Comparison of ENCODE assay signal across 19 cellular contexts in the genomic region with DNA sequence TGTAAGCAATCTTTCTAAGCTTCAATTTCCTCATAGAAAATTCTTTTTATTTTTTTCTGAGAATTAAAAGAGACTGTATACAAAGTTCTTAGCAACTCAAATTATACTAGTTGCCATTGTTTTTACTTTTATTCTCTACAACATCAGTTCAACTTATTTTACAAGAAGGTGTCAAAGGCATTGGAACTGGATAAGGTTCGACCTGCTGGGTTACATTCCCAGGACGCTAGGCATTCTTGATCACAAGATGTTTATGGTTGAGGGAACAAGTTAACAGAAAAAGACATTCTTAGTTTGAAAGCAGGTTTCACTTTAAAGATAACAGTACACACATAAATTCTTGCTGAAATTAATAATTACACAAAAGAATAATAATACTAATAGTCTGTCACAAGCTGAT.
DNase-seq lines count a peak whose midpoint lies in the region; ATAC-seq and TF ChIP-seq lines count a peak whose summit lies in the region.
"Had no signal": no experiment of that assay in that cellular context is flagged by ENCODE, and none has a peak within 500 bp of the region (broad histone marks: within the 10 kb centered on the region; RNA-seq: fewer than 3 reads in every experiment).

No MANE protein-coding gene starts in this region.

- peaks cover 6% of the 10 kb centered on the region; the same call in 1 of the 2 replicates for H3K4me1 ChIP-seq in GM23338 (ENCODE audit: insufficient read depth)
- peaks cover 3% of the 10 kb centered on the region for H3K4me1 ChIP-seq in mesenchymal stem cell (ENCODE audit: control insufficient read depth, insufficient read depth, low read depth, low read length)
- H3K4me1 ChIP-seq in thyroid gland: peaks cover 34 to 36% of the 10 kb centered on the region in 2 donors
- no peaks in the 10 kb centered on the region for H3K4me1 ChIP-seq in right lobe of liver
- H3K4me1 ChIP-seq in ascending aorta: no peaks in the 10 kb centered on the region
- H3K4me1 ChIP-seq: BE2C had no signal

- no peak overlapping the region for H4K91ac ChIP-seq in mesenchymal stem cell (ENCODE audit: low read length)

- H4K8ac ChIP-seq in mesenchymal stem cell (ENCODE audit: low read length): no peak overlapping the region

- no peak overlapping the region for H2BK12ac ChIP-seq in mesenchymal stem cell (ENCODE audit: low read length in 2 of 2)

- no peak overlapping the region for H3K4me3 ChIP-seq in GM23338
- H3K4me3 ChIP-seq in epithelial cell of proximal tubule (ENCODE audit: low read depth, low read length): no peak overlapping the region
- H3K4me3 ChIP-seq in mesenchymal stem cell (ENCODE audit: insufficient read depth in 1 of 2, low read depth in 1 of 2, low read length in 2 of 2): no peak overlapping the region
- no peak overlapping the region for H3K4me3 ChIP-seq in thyroid gland (replicated peaks in 1 of 3)
- no peak overlapping the region for H3K4me3 ChIP-seq in right lobe of liver
- H3K4me3 ChIP-seq in ascending aorta: no peak overlapping the region

- intact Hi-C loops in thyroid gland (cut with DNase I) (no loop called here), right lobe of liver (cut with DNase I) (no loop called here), ascending aorta (cut with DNase I) (no loop called here)

- TF ChIP-seq CTCF in GM23338 (conservative IDR thresholded peaks at IDR 0.05; ENCODE audit: low read depth in 2 of 2): no peak
- TF ChIP-seq CTCF in epithelial cell of proximal tubule (conservative IDR thresholded peaks at IDR 0.05; ENCODE audit: low read depth, low read length): no peak
- no peak for TF ChIP-seq CTCF in thyroid gland (IDR thresholded peaks at IDR 0.05)
- no peak for TF ChIP-seq CTCF in right lobe of liver (IDR thresholded peaks at IDR 0.05)
- no peak for TF ChIP-seq CTCF in ascending aorta (IDR thresholded peaks at IDR 0.05)

- H3K27ac Mint-ChIP-seq in GM23338: no peak overlapping the region
- H3K27ac Mint-ChIP-seq: CD4-positive, CD25-positive, alpha-beta regulatory T cell had no signal

- ATAC-seq in GM23338 (no peak), right lobe of liver (no peak), GM21723 (IDR thresholded peaks at IDR 0.05; ENCODE audit: unreplicated experiment) (no peak)
- ATAC-seq: PC-3 had no signal

- H3K36me3 Mint-ChIP-seq in GM23338 (ENCODE audit: low read depth): no peaks in the 10 kb centered on the region
- H3K36me3 Mint-ChIP-seq: CD4-positive, CD25-positive, alpha-beta regulatory T cell had no signal

- TF ChIP-seq POLR2A in thyroid gland (IDR thresholded peaks at IDR 0.05): no peak
- no peak for TF ChIP-seq POLR2A in right lobe of liver (IDR thresholded peaks at IDR 0.05)

- H3K18ac ChIP-seq in mesenchymal stem cell (ENCODE audit: low read depth in 1 of 2, low read length in 2 of 2): no peak overlapping the region

- no peaks in the 10 kb centered on the region for H3K79me1 ChIP-seq in mesenchymal stem cell (replicated peaks; ENCODE audit: low read length, poor library complexity, severe bottlenecking)

- DNase-seq in GM23338 (ENCODE audit: low spot score) (peak; percentile 21), epithelial cell of proximal tubule (ENCODE audit: low read depth) (peak; percentile 40), mesenchymal stem cell (no peak), thyroid gland (peak; percentile 74 to 81), right lobe of liver (no peak), ascending aorta (ENCODE audit: low spot score in 2 of 2) (no peak)
- DNase-seq: BE2C; CD4-positive, CD25-positive, alpha-beta regulatory T cell; COR-L47; DMS153; NCI-H1417 treated with DMSO at 0.1 percent for 48 hours; NCI-H1930; NCI-H345; NCI-H526; PC-3; SIG-M5 had no signal

- no peak overlapping the region for H2BK120ac ChIP-seq in mesenchymal stem cell (ENCODE audit: low read depth, low read length)

- H3K9me2 ChIP-seq in GM23338 (ENCODE audit: insufficient read depth): 0 out of 2 replicates have a peak, but pooled peaks cover 2% of the 10 kb centered on the region

- H2BK5ac ChIP-seq in mesenchymal stem cell (ENCODE audit: low read depth, low read length, poor library complexity, severe bottlenecking): no peak overlapping the region

- no peak overlapping the region for H3K4me3 Mint-ChIP-seq in GM23338
- H3K4me3 Mint-ChIP-seq: CD4-positive, CD25-positive, alpha-beta regulatory T cell had no signal

- no peaks in the 10 kb centered on the region for H3K9me3 Mint-ChIP-seq in GM23338
- H3K9me3 Mint-ChIP-seq: CD4-positive, CD25-positive, alpha-beta regulatory T cell had no signal

- no peak overlapping the region for H3K14ac ChIP-seq in mesenchymal stem cell (ENCODE audit: low read length in 2 of 2)

- H4K20me1 ChIP-seq in GM23338 (replicated peaks; ENCODE audit: insufficient read depth): no peaks in the 10 kb centered on the region

- H3K79me2 ChIP-seq in GM23338 (replicated peaks; ENCODE audit: insufficient read depth): no peaks in the 10 kb centered on the region

- no peak overlapping the region for H3K9ac ChIP-seq in mesenchymal stem cell (ENCODE audit: low read length)

- H3K4me2 ChIP-seq in GM23338 (no peak overlapping the region), mesenchymal stem cell (ENCODE audit: low read length, poor library complexity, severe bottlenecking) (no peak overlapping the region)

- H2AK5ac ChIP-seq in mesenchymal stem cell (ENCODE audit: low read length, severe bottlenecking): no peak overlapping the region

- H3K9me3 ChIP-seq in mesenchymal stem cell (ENCODE audit: control insufficient read depth, low read length): no peaks in the 10 kb centered on the region
- H3K9me3 ChIP-seq in thyroid gland: no peaks in the 10 kb centered on the region
- peaks cover 0 to 2% (median 0%) of the 10 kb centered on the region in 4 donors for H3K9me3 ChIP-seq in right lobe of liver
- no peaks in the 10 kb centered on the region for H3K9me3 ChIP-seq in ascending aorta
- H3K9me3 ChIP-seq: BE2C had no signal

- no peak overlapping the region for H3K4ac ChIP-seq in mesenchymal stem cell (ENCODE audit: low read depth in 1 of 2, low read length in 2 of 2)

- no peak overlapping the region for H2AFZ ChIP-seq in GM23338
- no peak overlapping the region for H2AFZ ChIP-seq in mesenchymal stem cell (ENCODE audit: low read depth, low read length)

- H3K27ac ChIP-seq in GM23338 (ENCODE audit: low read depth) (no peak overlapping the region), mesenchymal stem cell (ENCODE audit: low read length, poor library complexity, severe bottlenecking) (peak overlapping the region; percentile 22), thyroid gland (peak overlapping the region; percentile 76 to 95 (median 94)), right lobe of liver (no peak overlapping the region), ascending aorta (no peak overlapping the region)
- H3K27ac ChIP-seq: HL-60, RWPE1 had no signal

- no peaks in the 10 kb centered on the region for H3F3A ChIP-seq in GM23338 (replicated peaks; ENCODE audit: low read depth)

- H2BK15ac ChIP-seq in mesenchymal stem cell (ENCODE audit: low read depth, poor library complexity, severe bottlenecking): no peak overlapping the region

- H3K27me3 ChIP-seq in GM23338 (ENCODE audit: insufficient read depth) (no peaks in the 10 kb centered on the region), mesenchymal stem cell (ENCODE audit: control insufficient read depth in 1 of 2, insufficient read depth in 1 of 2, low read length in 2 of 2) (no peaks in the 10 kb centered on the region), thyroid gland (no peaks in the 10 kb centered on the region), right lobe of liver (no peaks in the 10 kb centered on the region), ascending aorta (no peaks in the 10 kb centered on the region)

- no CpG with 5 or more reads among the region's 2 CpGs for WGBS in mesenchymal stem cell
- 28 to 45% methylated on average over 2 of the region's 2 CpGs for WGBS in thyroid gland, 2 donors
- 70% methylated on average over 2 of the region's 2 CpGs for WGBS in right lobe of liver (ENCODE audit: insufficient coverage, low coverage, low lambda C conversion rate, missing lambda C conversion rate)

- H3K36me3 ChIP-seq in GM23338 (ENCODE audit: insufficient read depth) (no peaks in the 10 kb centered on the region), mesenchymal stem cell (ENCODE audit: control insufficient read depth in 1 of 2, insufficient read depth in 2 of 2, low read depth in 1 of 2, low read length in 2 of 2) (no peaks in the 10 kb centered on the region), thyroid gland (no peaks in the 10 kb centered on the region), right lobe of liver (no peaks in the 10 kb centered on the region), ascending aorta (no peaks in the 10 kb centered on the region)
- H3K36me3 ChIP-seq: BE2C had no signal

- H3K23ac ChIP-seq in mesenchymal stem cell (ENCODE audit: low read length in 2 of 2): no peak overlapping the region

- H3K4me1 Mint-ChIP-seq in GM23338: peaks cover 12% of the 10 kb centered on the region
- H3K4me1 Mint-ChIP-seq: CD4-positive, CD25-positive, alpha-beta regulatory T cell had no signal

- no peaks in the 10 kb centered on the region for H3K27me3 Mint-ChIP-seq in GM23338 (ENCODE audit: insufficient read depth, low read depth, poor library complexity)
- H3K27me3 Mint-ChIP-seq: CD4-positive, CD25-positive, alpha-beta regulatory T cell had no signal

TF ChIP-seq in GM23338, 12 proteins besides CTCF, POLR2A, EP300 and RAD21:
- TF ChIP-seq EZH2phosphoT487 (IDR thresholded peaks at IDR 0.05; ENCODE audit: unreplicated experiment): no peak

Comparison
In these comparisons a context has a peak if more than half of its experiments do, and no peak if none do; other contexts are left out.
1. DNase-seq: peak in GM23338 (single experiment), epithelial cell of proximal tubule (single experiment) and thyroid gland (2 of 2); none in mesenchymal stem cell (single experiment), right lobe of liver (0 of 3) and ascending aorta (0 of 2).
2. H3K27ac ChIP-seq: peak in mesenchymal stem cell (single experiment) and thyroid gland (3 of 3); none in GM23338 (single experiment), right lobe of liver (0 of 3) and ascending aorta (0 of 2).